In genomic region chr22:22321743-22322611, GRCh38 we compare ENCODE assay signal across 8 cellular contexts.
DNase-seq lines count a peak whose midpoint lies in the region; ATAC-seq and TF ChIP-seq lines count a peak whose summit lies in the region.
"Not testable (repeated sequence)": the region's sequence is repeated elsewhere in the genome, so short reads cannot be mapped to it uniquely, and the experiment has no call there.

No MANE protein-coding gene starts in this region.

- not testable (repeated sequence) for H3K4me1 ChIP-seq in mammary epithelial cell (ENCODE audit: insufficient read depth, low read length)

- not testable (repeated sequence) for H4K20me1 ChIP-seq in mammary epithelial cell (ENCODE audit: insufficient read depth, low read length)

- H3K9ac ChIP-seq in mammary epithelial cell (ENCODE audit: insufficient read depth, low read length), result not testable (repeated sequence)

- H3K4me3 ChIP-seq in AG04449 (ENCODE audit: low read depth, low read length); mammary epithelial cell (replicated peaks in 1 of 3; ENCODE audit: insufficient read depth in 1 of 3, low read depth in 2 of 3, low read length in 3 of 3): not testable (repeated sequence)

- H3K4me2 ChIP-seq in mammary epithelial cell (ENCODE audit: insufficient read depth, low read depth, low read length), result not testable (repeated sequence)

- CTCF ChIA-PET in AG04449 (lab: Yijun Ruan, JAX) (interaction anchor here (0.6 to 2.6 kb wide), 15 partner anchors 8 to 120 kb away, joined by 3 to 14 read pairs (median 3); no protein-coding TSS in a partner anchor), mammary epithelial cell (lab: Charles Lee; ENCODE audit: low non-redundant PET) (interaction anchor here (0.6 kb wide), 1 partner anchor 96 kb away, joined by 3 read pairs; no protein-coding TSS in a partner anchor)

- TF ChIP-seq CTCF in AG04449 (IDR thresholded peaks at IDR 0.05; ENCODE audit: insufficient read depth, low read length, missing control alignments) (peak; percentile 84), mammary epithelial cell (conservative IDR thresholded peaks at IDR 0.05 in 1 of 2, IDR thresholded peaks at IDR 0.05 in 1 of 2; ENCODE audit: extremely low read depth in 1 of 2, insufficient read depth in 1 of 2, low read depth in 1 of 2, low read length in 2 of 2) (peak; percentile 70 to 84)

- H3K9me3 ChIP-seq in mammary epithelial cell (replicated peaks; ENCODE audit: insufficient read depth, low read length), result not testable (repeated sequence)

- intact Hi-C loops in mammary epithelial cell (cut with micrococcal nuclease), result loop anchor here (1.0 kb wide), 1 partner anchor 114 kb away; no protein-coding TSS in a partner anchor

- not testable (repeated sequence) for H3K36me3 ChIP-seq in mammary epithelial cell (ENCODE audit: insufficient read depth, low read length)

- 23% methylated on average over 10 of the region's 11 CpGs for WGBS in mammary epithelial cell (ENCODE audit: low coverage, missing lambda C conversion rate)

- H3K27me3 ChIP-seq in mammary epithelial cell (ENCODE audit: insufficient read depth, low read length), result not testable (repeated sequence)

- not testable (repeated sequence) for DNase-seq in AG04449 (ENCODE audit: low read depth, low spot score)
- DNase-seq in NCI-H526 (lab: John Stamatoyannopoulos, UW), result peak; percentile 29 to 68
- peak; percentile 73 for DNase-seq in activated CD4-positive, CD25-positive, alpha-beta regulatory T cell treated with anti-CD3 and anti-CD28 coated beads, Interleukin-2, amount 50 U/mL, for 72 hours
- peak; percentile 47 for DNase-seq in mammary epithelial cell
- DNase-seq in iris pigment epithelial cell (ENCODE audit: low read depth), result peak; percentile 45
- DNase-seq in stimulated activated CD4-positive, alpha-beta T cell treated with anti-CD3 and anti-CD28 coated beads, Interleukin-15, amount 100 ng/mL, for 24 hours, result peak; percentile 80

- ATAC-seq in GM18909 (IDR thresholded peaks at IDR 0.05; ENCODE audit: poor library complexity, unreplicated experiment) (peak; percentile 78), HG03439 (IDR thresholded peaks at IDR 0.05; ENCODE audit: unreplicated experiment) (peak; percentile 75)

- in situ Hi-C loops in mammary epithelial cell (cut with MboI; ENCODE audit: low sequenced_read_pairs in 2 of 2), result not testable (repeated sequence)

- dilution Hi-C loops in mammary epithelial cell (cut with HindIII; ENCODE audit: low sequenced_read_pairs), result not testable (repeated sequence)

- H3K79me2 ChIP-seq in mammary epithelial cell (ENCODE audit: insufficient read depth, low read length), result not testable (repeated sequence)

- POLR2A ChIA-PET in AG04449 (lab: Yijun Ruan, JAX), result not testable (repeated sequence)

- not testable (repeated sequence) for BruUV-seq in mammary epithelial cell (replicated peaks; lab: Mats Ljungman, UMichigan)

- H3K27ac ChIP-seq in mammary epithelial cell (ENCODE audit: insufficient read depth, low read depth, low read length), result not testable (repeated sequence)

- H2AFZ ChIP-seq in mammary epithelial cell (ENCODE audit: low read depth, low read length), result not testable (repeated sequence)
